In the genomic region with DNA sequence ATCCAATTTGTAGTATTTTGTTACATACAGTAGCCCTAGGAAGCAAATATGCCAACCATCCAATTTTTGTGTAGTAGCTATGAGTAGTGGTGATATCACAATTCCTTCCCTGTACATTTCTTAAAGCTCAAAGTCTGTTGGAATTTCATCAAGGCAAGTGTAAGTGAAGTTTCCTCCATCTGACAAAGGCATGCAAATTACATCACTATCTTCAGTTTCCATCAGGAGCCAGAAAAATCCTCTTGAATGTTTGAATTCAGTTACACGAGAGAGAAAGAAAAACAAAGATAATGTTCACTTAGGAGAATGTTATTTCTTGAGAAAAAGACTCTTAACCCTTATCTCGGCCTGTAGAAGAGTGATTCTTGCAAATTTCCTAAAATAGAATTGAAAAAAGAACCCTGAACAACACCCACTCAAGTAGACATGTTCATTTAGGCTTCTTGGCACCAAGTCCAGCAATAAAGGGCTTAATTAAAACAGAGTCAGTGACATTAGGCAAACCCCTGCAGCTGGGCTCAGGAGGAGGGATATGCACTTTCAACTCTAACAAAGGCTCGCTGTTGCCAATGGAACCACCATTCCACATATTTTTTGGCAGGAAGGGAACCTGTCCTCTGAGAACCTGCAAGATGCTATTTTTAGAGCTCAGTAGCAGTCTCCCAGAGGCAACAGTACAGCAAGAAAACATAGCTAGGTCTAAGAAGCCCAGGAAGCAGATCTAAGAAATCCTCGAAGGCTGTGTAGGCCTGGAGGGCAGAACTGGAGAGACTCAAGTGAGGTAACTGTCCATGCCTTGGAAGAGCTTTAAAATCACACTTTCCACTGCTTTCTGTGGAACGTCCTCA, we compare ENCODE assay signal across 9 cellular contexts.
A peak's percentile ranks its signal among the peaks of the same experiment; 100 is the strongest.
DNase-seq lines count a peak whose midpoint lies in the region; ATAC-seq and TF ChIP-seq lines count a peak whose summit lies in the region.
"Had no signal": no experiment of that assay in that cellular context is flagged by ENCODE, and none has a peak within 500 bp of the region (broad histone marks: within the 10 kb centered on the region; RNA-seq: fewer than 3 reads in every experiment).

No MANE protein-coding gene starts in this region.

- BruUV-seq in Panc1 (replicated peaks; lab: Mats Ljungman, UMichigan) (no TSS peak), Calu3 (replicated peaks; lab: Mats Ljungman, UMichigan) (no TSS peak)

- H3K27ac Mint-ChIP-seq in Calu3 (ENCODE audit: unreplicated experiment): no peak overlapping the region

- no peak overlapping the region for H3K4me3 ChIP-seq in Panc1 (ENCODE audit: low read depth in 2 of 2, low read length in 2 of 2)

- H3K9me3 Mint-ChIP-seq in Calu3 (ENCODE audit: low read depth, unreplicated experiment): no peaks in the 10 kb centered on the region

- ATAC-seq in Panc1 (no peak), HG02642 (IDR thresholded peaks at IDR 0.05; ENCODE audit: poor library complexity, unreplicated experiment) (no peak), HG02798 (IDR thresholded peaks at IDR 0.05; ENCODE audit: poor library complexity, unreplicated experiment) (no peak)

- no peak overlapping the region for H3K4me3 Mint-ChIP-seq in Calu3 (ENCODE audit: low read depth, unreplicated experiment)

- H3K27me3 Mint-ChIP-seq in Calu3 (ENCODE audit: unreplicated experiment): no peaks in the 10 kb centered on the region

- POLR2A ChIA-PET in Panc1 (lab: Charles Lee): interaction anchor here (0.6 kb wide), 1 partner anchor 322 kb away, joined by 3 read pairs; no protein-coding TSS in a partner anchor

- CTCF ChIA-PET in Panc1 (lab: Charles Lee): interaction anchor here (1.0 kb wide), 1 partner anchor 59 kb away, joined by 3 read pairs; no protein-coding TSS in a partner anchor
- CTCF ChIA-PET in Calu3 (lab: Charles Lee): interaction anchor here (0.7 to 1.3 kb wide), 2 partner anchors 35 to 74 kb away, joined by 3 to 5 read pairs; no protein-coding TSS in a partner anchor

- peaks cover 3% of the 10 kb centered on the region for H3K36me3 Mint-ChIP-seq in Calu3 (ENCODE audit: insufficient read depth, unreplicated experiment)

- DNase-seq in Caki2 (ENCODE audit: low read depth): peak; percentile 58
- DNase-seq in Panc1 (ENCODE audit: low read depth, low spot score): no peak
- DNase-seq in fibroblast of peridontal ligament (ENCODE audit: extremely low read depth): peak; percentile 93
- peak; percentile 17 for DNase-seq in pons (ENCODE audit: low spot score)
- no peak for DNase-seq in Calu3
- no peak for DNase-seq in NCI-H187 treated with DMSO at 0.1 percent for 48 hours (lab: John Stamatoyannopoulos, UW)
- DNase-seq: SHP77 had no signal

- peaks cover 16% of the 10 kb centered on the region for H3K4me1 Mint-ChIP-seq in Calu3 (ENCODE audit: low read depth, unreplicated experiment)

- no peaks in the 10 kb centered on the region for H3K9me3 ChIP-seq in Panc1 (ENCODE audit: control insufficient read depth, insufficient read depth, low read depth, low read length)

- TF ChIP-seq CTCF in Panc1 (IDR thresholded peaks at IDR 0.05) (no peak), Calu3 (IDR thresholded peaks at IDR 0.05; ENCODE audit: unreplicated experiment) (no peak)

- H3K27ac ChIP-seq in Panc1 (ENCODE audit: low read length): peak overlapping the region; percentile 72

- in situ Hi-C loops in Caki2 (cut with HindIII; ENCODE audit: low pct_unique_long_range_greater_than_20kb, low sequenced_read_pairs): no loop called here
- in situ Hi-C loops in Panc1 (cut with HindIII; ENCODE audit: low pct_unique_long_range_greater_than_20kb, low sequenced_read_pairs): no loop called here

- H3K4me1 ChIP-seq in Panc1 (ENCODE audit: control insufficient read depth, insufficient read depth, low read length): peaks cover 78% of the 10 kb centered on the region

- no peaks in the 10 kb centered on the region for H3K27me3 ChIP-seq in Panc1 (ENCODE audit: control insufficient read depth, insufficient read depth, low read length)

- intact Hi-C loops in Panc1 (cut with micrococcal nuclease; ENCODE audit: unreplicated experiment): loop anchor here (5.0 kb wide), 1 partner anchor 57 kb away; no protein-coding TSS in a partner anchor
- intact Hi-C loops in Calu3 (cut with micrococcal nuclease; ENCODE audit: unreplicated experiment): no loop called here

- no peaks in the 10 kb centered on the region for H3K36me3 ChIP-seq in Panc1 (ENCODE audit: control insufficient read depth, insufficient read depth, low read length)

Comparison
In these comparisons a context has a peak if more than half of its experiments do, and no peak if none do; other contexts are left out.
1. DNase-seq: peak in Caki2 (single experiment), fibroblast of peridontal ligament (single experiment) and pons (single experiment); none in Panc1 (single experiment), Calu3 (single experiment) and NCI-H187 treated with DMSO at 0.1 percent for 48 hours (single experiment).